Comparison of ENCODE assay signal across 23 cellular contexts in genomic region chr12:58741226-58741625, GRCh38.
DNase-seq lines count a peak whose midpoint lies in the region; ATAC-seq and TF ChIP-seq lines count a peak whose summit lies in the region.
"Had no signal": no experiment of that assay in that cellular context is flagged by ENCODE, and none has a peak within 500 bp of the region (broad histone marks: within the 10 kb centered on the region; RNA-seq: fewer than 3 reads in every experiment).

No MANE protein-coding gene starts in this region.

- no peaks in the 10 kb centered on the region for H3K27me3 ChIP-seq in KMS-11 (ENCODE audit: insufficient read depth, low read depth)
- H3K27me3 ChIP-seq: left lung, SJCRH30 had no signal

- H3K27ac ChIP-seq in KMS-11 = no peak overlapping the region
- H3K27ac ChIP-seq: left lung, SJCRH30 had no signal

- H3K36me3 Mint-ChIP-seq in activated naive CD8-positive, alpha-beta T cell treated with anti-CD3 and anti-CD28 coated beads for 36 hours = no peaks in the 10 kb centered on the region
- H3K36me3 Mint-ChIP-seq: CD4-positive, CD25-positive, alpha-beta regulatory T cell; naive thymus-derived CD4-positive, alpha-beta T cell had no signal

- H3K4me1 ChIP-seq in KMS-11 (ENCODE audit: low read depth, poor library complexity, severe bottlenecking) = no peaks in the 10 kb centered on the region
- H3K4me1 ChIP-seq: left lung, SJCRH30 had no signal

- in situ Hi-C loops in SK-MEL-5 (cut with HindIII; ENCODE audit: low pct_unique_long_range_greater_than_20kb, low sequenced_read_pairs) = no loop called here

- no peak overlapping the region for H3K9ac ChIP-seq in KMS-11

- TF ChIP-seq CTCF in GM12872 (IDR thresholded peaks at IDR 0.05; ENCODE audit: insufficient read depth, low read depth, low read length) (0 out of 3 replicates have a peak, but pooled peaks have one; percentile 4), KMS-11 (conservative IDR thresholded peaks at IDR 0.05; ENCODE audit: low read depth, low read length) (peak; percentile 25; the same call in 1 of the 2 replicates), foreskin fibroblast (IDR thresholded peaks at IDR 0.05; ENCODE audit: low read depth, low read length) (no peak)

- H3K4me3 Mint-ChIP-seq in activated naive CD8-positive, alpha-beta T cell treated with anti-CD3 and anti-CD28 coated beads for 36 hours = no peak overlapping the region
- H3K4me3 Mint-ChIP-seq: CD4-positive, CD25-positive, alpha-beta regulatory T cell; naive thymus-derived CD4-positive, alpha-beta T cell had no signal

- H4K20me1 ChIP-seq in KMS-11 (ENCODE audit: insufficient read depth) = no peaks in the 10 kb centered on the region

- no peak for ATAC-seq in HG03108 (IDR thresholded peaks at IDR 0.05; ENCODE audit: unreplicated experiment)
- no peak for ATAC-seq in HG02623 (IDR thresholded peaks at IDR 0.05; ENCODE audit: unreplicated experiment)
- ATAC-seq: left lung; naive thymus-derived CD4-positive, alpha-beta T cell had no signal

- H2AFZ ChIP-seq in KMS-11 (ENCODE audit: low read depth) = no peak overlapping the region

- no peaks in the 10 kb centered on the region for H3K36me3 ChIP-seq in KMS-11 (ENCODE audit: insufficient read depth)
- H3K36me3 ChIP-seq: left lung, SJCRH30 had no signal

- no peak overlapping the region for H3K4me2 ChIP-seq in KMS-11

- H3K79me2 ChIP-seq in KMS-11 (ENCODE audit: insufficient read depth, low read depth) = no peaks in the 10 kb centered on the region

- H3K27ac Mint-ChIP-seq in activated naive CD8-positive, alpha-beta T cell treated with anti-CD3 and anti-CD28 coated beads for 36 hours = no peak overlapping the region
- H3K27ac Mint-ChIP-seq: CD4-positive, CD25-positive, alpha-beta regulatory T cell; naive thymus-derived CD4-positive, alpha-beta T cell had no signal

- H3K9me3 Mint-ChIP-seq in activated naive CD8-positive, alpha-beta T cell treated with anti-CD3 and anti-CD28 coated beads for 36 hours = peaks cover 1% of the 10 kb centered on the region

- H3K4me1 Mint-ChIP-seq in activated naive CD8-positive, alpha-beta T cell treated with anti-CD3 and anti-CD28 coated beads for 36 hours = no peaks in the 10 kb centered on the region
- H3K4me1 Mint-ChIP-seq: CD4-positive, CD25-positive, alpha-beta regulatory T cell; naive thymus-derived CD4-positive, alpha-beta T cell had no signal

- DNase-seq in SK-MEL-5 (ENCODE audit: low read depth, low spot score) (peak; percentile 41), foreskin fibroblast (peak; percentile 12 to 34), EL (no peak)
- DNase-seq in activated naive CD8-positive, alpha-beta T cell treated with anti-CD3 and anti-CD28 coated beads for 36 hours = no peak
- DNase-seq: activated gamma-delta T cell; CD4-positive, CD25-positive, alpha-beta regulatory T cell; DMS153; KG1; left lung; naive thymus-derived CD4-positive, alpha-beta T cell; NCI-H1092 treated with DMSO at 0.1 percent for 48 hours; NCI-H2029; NCI-H226; NCI-H82; occipital lobe; SJCRH30; stimulated activated CD4-positive, alpha-beta T cell treated with anti-CD3 and anti-CD28 coated beads, Interleukin-4, amount 100 ng/mL, for 1 hour; stimulated activated naive CD4-positive, alpha-beta T cell treated with Interleukin-2 at 50 U/mL for 16 hours; T-helper 1 cell had no signal

- H3K27me3 Mint-ChIP-seq in activated naive CD8-positive, alpha-beta T cell treated with anti-CD3 and anti-CD28 coated beads for 36 hours = no peaks in the 10 kb centered on the region
- H3K27me3 Mint-ChIP-seq: CD4-positive, CD25-positive, alpha-beta regulatory T cell; naive thymus-derived CD4-positive, alpha-beta T cell had no signal

- H3K4me3 ChIP-seq in KMS-11 (IDR thresholded peaks at IDR 0.05; ENCODE audit: insufficient read depth, low read depth, low read length) (no peak overlapping the region), foreskin fibroblast (ENCODE audit: low read depth in 1 of 2, low read length in 2 of 2) (no peak overlapping the region)
- H3K4me3 ChIP-seq: left lung, SJCRH30 had no signal

Comparison
In these comparisons a context has a peak if more than half of its experiments do, and no peak if none do; other contexts are left out.
1. DNase-seq: peak in SK-MEL-5 (single experiment) and foreskin fibroblast (2 of 2); none in activated naive CD8-positive, alpha-beta T cell treated with anti-CD3 and anti-CD28 coated beads for 36 hours (single experiment) and EL (single experiment).